Comparison of ENCODE assay signal across 16 cellular contexts in the genomic region with DNA sequence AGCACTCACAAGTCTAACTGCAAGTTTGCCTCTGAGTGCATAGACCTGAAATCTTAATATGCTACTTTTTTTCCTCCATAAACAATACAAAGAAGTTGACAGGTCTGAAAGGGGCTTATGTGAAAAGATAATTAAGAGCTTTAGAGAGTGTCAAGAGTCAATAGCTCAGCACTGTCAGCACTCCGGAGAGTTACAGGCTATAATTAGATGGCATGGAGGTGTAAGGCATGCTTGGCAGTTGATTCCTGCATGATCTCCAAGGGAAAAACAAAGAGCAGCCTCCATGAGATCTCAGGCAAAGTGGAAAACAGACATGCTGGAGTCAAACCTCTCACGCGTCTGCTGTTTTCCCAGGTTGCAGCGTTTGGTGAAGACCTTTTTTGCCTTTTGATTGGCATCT.
"Had no signal": no experiment of that assay in that cellular context is flagged by ENCODE, and none has a peak within 500 bp of the region (broad histone marks: within the 10 kb centered on the region; RNA-seq: fewer than 3 reads in every experiment).

No MANE protein-coding gene starts in this region.

- H3K27ac Mint-ChIP-seq: activated B cell treated with CpG ODN at 0.5 μM for 24 hours; activated naive CD8-positive, alpha-beta T cell treated with anti-CD3 and anti-CD28 coated beads for 36 hours; activated T-helper 1 cell treated with anti-CD3 and anti-CD28 coated beads, Interleukin-12 subunit alpha, Interleukin-12 subunit beta, Interleukin-2, Interleukin-4 antibody, amounts not matched to agents 30 ng/mL and 10 ng/mL and 1 ng/mL, durations not matched to agents 14 hours and 24 hours and 36 hours; natural killer cell treated with Interleukin-12 subunit alpha and Interleukin-12 subunit beta and Interleukin-15 and Interleukin-18, amount 100 ng/mL, for 72 hours; stimulated activated memory B cell treated with anti-CD40 and anti-IgM and Interleukin-4, amounts not matched to agents 10 μg/mL and 1 μg/mL and 100 μg/mL, for 72 hours; T-helper 2 cell treated with Interferon-gamma antibody and Interleukin-4, amounts not matched to agents 5 μg/mL and 100 μg/mL, for 36 hours had no signal

- H3K4me3 Mint-ChIP-seq: activated B cell treated with CpG ODN at 0.5 μM for 24 hours; activated naive CD8-positive, alpha-beta T cell treated with anti-CD3 and anti-CD28 coated beads for 36 hours; activated T-helper 1 cell treated with anti-CD3 and anti-CD28 coated beads, Interleukin-12 subunit alpha, Interleukin-12 subunit beta, Interleukin-2, Interleukin-4 antibody, amounts not matched to agents 30 ng/mL and 10 ng/mL and 1 ng/mL, durations not matched to agents 14 hours and 24 hours and 36 hours; central memory CD8-positive, alpha-beta T cell; natural killer cell treated with Interleukin-12 subunit alpha and Interleukin-12 subunit beta and Interleukin-15 and Interleukin-18, amount 100 ng/mL, for 72 hours; stimulated activated memory B cell treated with anti-CD40 and anti-IgM and Interleukin-4, amounts not matched to agents 10 μg/mL and 1 μg/mL and 100 μg/mL, for 72 hours; T-helper 2 cell treated with Interferon-gamma antibody and Interleukin-4, amounts not matched to agents 5 μg/mL and 100 μg/mL, for 36 hours had no signal

- H3K27me3 ChIP-seq: body of pancreas, esophagus muscularis mucosa had no signal

- H3K36me3 ChIP-seq: esophagus muscularis mucosa had no signal

- H3K36me3 Mint-ChIP-seq: activated naive CD8-positive, alpha-beta T cell treated with anti-CD3 and anti-CD28 coated beads for 36 hours; natural killer cell treated with Interleukin-12 subunit alpha and Interleukin-12 subunit beta and Interleukin-15 and Interleukin-18, amount 100 ng/mL, for 72 hours; stimulated activated memory B cell treated with anti-CD40 and anti-IgM and Interleukin-4, amounts not matched to agents 10 μg/mL and 1 μg/mL and 100 μg/mL, for 72 hours had no signal

- H3K9me3 ChIP-seq: body of pancreas, esophagus muscularis mucosa had no signal

- H3K27ac ChIP-seq: body of pancreas, coronary artery, esophagus muscularis mucosa had no signal

- DNase-seq: activated B cell treated with CpG ODN at 0.5 μM for 24 hours; activated CD4-positive, alpha-beta T cell treated with anti-CD3 and anti-CD28 coated beads for 48 hours; activated CD8-positive, alpha-beta memory T cell treated with anti-CD3 and anti-CD28 coated beads for 24 hours; activated naive CD8-positive, alpha-beta T cell treated with anti-CD3 and anti-CD28 coated beads for 36 hours; amygdala; body of pancreas; effector CD4-positive, alpha-beta T cell; mesenchymal stem cell; stimulated activated CD4-positive, alpha-beta T cell treated with anti-CD3 and anti-CD28 coated beads, Interleukin-12 subunit alpha, Interleukin-12 subunit beta, amount 100 ng/mL, for 4 hours had no signal

- H3K27me3 Mint-ChIP-seq: activated B cell treated with CpG ODN at 0.5 μM for 24 hours; activated naive CD8-positive, alpha-beta T cell treated with anti-CD3 and anti-CD28 coated beads for 36 hours; stimulated activated memory B cell treated with anti-CD40 and anti-IgM and Interleukin-4, amounts not matched to agents 10 μg/mL and 1 μg/mL and 100 μg/mL, for 72 hours had no signal

- H3K4me1 ChIP-seq: body of pancreas, esophagus muscularis mucosa had no signal

- ATAC-seq: body of pancreas; natural killer cell treated with Interleukin-12 subunit alpha and Interleukin-12 subunit beta and Interleukin-15 and Interleukin-18, amount 100 ng/mL, for 72 hours; stimulated activated memory B cell treated with anti-CD40 and anti-IgM and Interleukin-4, amounts not matched to agents 10 μg/mL and 1 μg/mL and 100 μg/mL, for 72 hours had no signal

- H3K9me3 Mint-ChIP-seq: activated B cell treated with CpG ODN at 0.5 μM for 24 hours; activated naive CD8-positive, alpha-beta T cell treated with anti-CD3 and anti-CD28 coated beads for 36 hours; activated T-helper 1 cell treated with anti-CD3 and anti-CD28 coated beads, Interleukin-12 subunit alpha, Interleukin-12 subunit beta, Interleukin-2, Interleukin-4 antibody, amounts not matched to agents 30 ng/mL and 10 ng/mL and 1 ng/mL, durations not matched to agents 14 hours and 24 hours and 36 hours; central memory CD8-positive, alpha-beta T cell; natural killer cell treated with Interleukin-12 subunit alpha and Interleukin-12 subunit beta and Interleukin-15 and Interleukin-18, amount 100 ng/mL, for 72 hours; stimulated activated memory B cell treated with anti-CD40 and anti-IgM and Interleukin-4, amounts not matched to agents 10 μg/mL and 1 μg/mL and 100 μg/mL, for 72 hours; T-helper 2 cell treated with Interferon-gamma antibody and Interleukin-4, amounts not matched to agents 5 μg/mL and 100 μg/mL, for 36 hours had no signal

- H3K4me1 Mint-ChIP-seq: activated B cell treated with CpG ODN at 0.5 μM for 24 hours; activated naive CD8-positive, alpha-beta T cell treated with anti-CD3 and anti-CD28 coated beads for 36 hours; central memory CD8-positive, alpha-beta T cell; stimulated activated memory B cell treated with anti-CD40 and anti-IgM and Interleukin-4, amounts not matched to agents 10 μg/mL and 1 μg/mL and 100 μg/mL, for 72 hours had no signal

- H3K4me3 ChIP-seq: body of pancreas, coronary artery, esophagus muscularis mucosa had no signal
